ENCODE assay signal across 1 cellular context in genomic region chr17:28547623-28548416, GRCh38.
A peak's percentile ranks its signal among the peaks of the same experiment; 100 is the strongest.
TF ChIP-seq lines count a peak whose summit lies in the region.

No MANE protein-coding gene starts in this region.

TF ChIP-seq in GM12878, 131 proteins besides CTCF, POLR2A, EP300 and RAD21 (continued from another document and continues in another):
- no peak for TF ChIP-seq SUZ12 (IDR thresholded peaks at IDR 0.05; ENCODE audit: unreplicated experiment)
- peak; percentile 32; the same call in 1 of the 2 replicates for TF ChIP-seq MTA2 (IDR thresholded peaks at IDR 0.05; ENCODE audit: low read depth)
- no peak for TF ChIP-seq PML (IDR thresholded peaks at IDR 0.05; ENCODE audit: low read length)
- TF ChIP-seq HDGF (IDR thresholded peaks at IDR 0.05), result peak; percentile 31; the same call in 1 of the 2 replicates
- no peak for TF ChIP-seq FOS (IDR thresholded peaks at IDR 0.05; ENCODE audit: borderline replicate concordance, extremely low read depth, insufficient read length)
- no peak for TF ChIP-seq TAF1 (IDR thresholded peaks at IDR 0.05; ENCODE audit: borderline replicate concordance, low read depth, low read length)
- TF ChIP-seq CHD1 (IDR thresholded peaks at IDR 0.05; ENCODE audit: low read depth, low read length), result no peak
- TF ChIP-seq ZSCAN29 (IDR thresholded peaks at IDR 0.05), result no peak
- no peak for TF ChIP-seq CBX5 (IDR thresholded peaks at IDR 0.05; ENCODE audit: low read depth)
- TF ChIP-seq CREB1 (IDR thresholded peaks at IDR 0.05; ENCODE audit: low read depth), result no peak
- TF ChIP-seq CHD4 (IDR thresholded peaks at IDR 0.05), result no peak
- TF ChIP-seq KAT2A (conservative IDR thresholded peaks at IDR 0.05; ENCODE audit: control insufficient read depth, low read depth, low read length), result no peak
- TF ChIP-seq MLLT1 (IDR thresholded peaks at IDR 0.05), result 0 out of 2 replicates have a peak, but pooled peaks have one; percentile 37
- TF ChIP-seq TCF12 (IDR thresholded peaks at IDR 0.05; ENCODE audit: low read depth, low read length), result 0 out of 2 replicates have a peak, but pooled peaks have one; percentile 7
- no peak for TF ChIP-seq FOXM1 (IDR thresholded peaks at IDR 0.05; ENCODE audit: low read depth, low read length)
- no peak for TF ChIP-seq NFXL1 (IDR thresholded peaks at IDR 0.05; ENCODE audit: borderline replicate concordance)
- peak; percentile 58; the same call in 1 of the 2 replicates for TF ChIP-seq PKNOX1 (IDR thresholded peaks at IDR 0.05)
- TF ChIP-seq SREBF1 (IDR thresholded peaks at IDR 0.05; ENCODE audit: low read length), result no peak
- no peak for TF ChIP-seq ZBED1 (IDR thresholded peaks at IDR 0.05; ENCODE audit: borderline replicate concordance)
- no peak for TF ChIP-seq ZNF384 (IDR thresholded peaks at IDR 0.05; ENCODE audit: borderline replicate concordance, low read depth, low read length)
- TF ChIP-seq, protein P1, sequence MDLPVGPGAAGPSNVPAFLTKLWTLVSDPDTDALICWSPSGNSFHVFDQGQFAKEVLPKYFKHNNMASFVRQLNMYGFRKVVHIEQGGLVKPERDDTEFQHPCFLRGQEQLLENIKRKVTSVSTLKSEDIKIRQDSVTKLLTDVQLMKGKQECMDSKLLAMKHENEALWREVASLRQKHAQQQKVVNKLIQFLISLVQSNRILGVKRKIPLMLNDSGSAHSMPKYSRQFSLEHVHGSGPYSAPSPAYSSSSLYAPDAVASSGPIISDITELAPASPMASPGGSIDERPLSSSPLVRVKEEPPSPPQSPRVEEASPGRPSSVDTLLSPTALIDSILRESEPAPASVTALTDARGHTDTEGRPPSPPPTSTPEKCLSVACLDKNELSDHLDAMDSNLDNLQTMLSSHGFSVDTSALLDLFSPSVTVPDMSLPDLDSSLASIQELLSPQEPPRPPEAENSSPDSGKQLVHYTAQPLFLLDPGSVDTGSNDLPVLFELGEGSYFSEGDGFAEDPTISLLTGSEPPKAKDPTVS (IDR thresholded peaks at IDR 0.05; ENCODE audit: low read depth, low read length), result no peak
- no peak for TF ChIP-seq ATF3 (IDR thresholded peaks at IDR 0.05; ENCODE audit: borderline replicate concordance, extremely low read depth, low read depth, low read length)
- no peak for TF ChIP-seq YBX1 (IDR thresholded peaks at IDR 0.05)
- no peak for TF ChIP-seq NFIC (IDR thresholded peaks at IDR 0.05; ENCODE audit: low read depth, low read length)
- TF ChIP-seq NKRF (conservative IDR thresholded peaks at IDR 0.05), result no peak; the same call in 1 of the 2 replicates
- TF ChIP-seq PAX5 (IDR thresholded peaks at IDR 0.05; ENCODE audit: borderline replicate concordance, low read depth, low read length), result no peak
- TF ChIP-seq EED (IDR thresholded peaks at IDR 0.05; ENCODE audit: low read depth), result peak; percentile 35; the same call in 1 of the 2 replicates
- TF ChIP-seq ZNF687 (IDR thresholded peaks at IDR 0.05), result peak; percentile 67; the same call in 1 of the 2 replicates
- no peak for TF ChIP-seq USF1 (IDR thresholded peaks at IDR 0.05; ENCODE audit: borderline replicate concordance, extremely low read length, insufficient read depth, low read depth, low read length)
- no peak for TF ChIP-seq SIN3A (IDR thresholded peaks at IDR 0.05; ENCODE audit: low read depth, low read length)
- no peak for TF ChIP-seq MYC (IDR thresholded peaks at IDR 0.05; ENCODE audit: insufficient read depth, insufficient read length, insufficient replicate concordance, low read length, severe bottlenecking)
- no peak for TF ChIP-seq CREM (IDR thresholded peaks at IDR 0.05; ENCODE audit: low read depth)
- peak in 1 of 2 experiments; percentile 36; a peak in 2 of 4 replicates for TF ChIP-seq IKZF2 (IDR thresholded peaks at IDR 0.05)
- TF ChIP-seq, protein P2, sequence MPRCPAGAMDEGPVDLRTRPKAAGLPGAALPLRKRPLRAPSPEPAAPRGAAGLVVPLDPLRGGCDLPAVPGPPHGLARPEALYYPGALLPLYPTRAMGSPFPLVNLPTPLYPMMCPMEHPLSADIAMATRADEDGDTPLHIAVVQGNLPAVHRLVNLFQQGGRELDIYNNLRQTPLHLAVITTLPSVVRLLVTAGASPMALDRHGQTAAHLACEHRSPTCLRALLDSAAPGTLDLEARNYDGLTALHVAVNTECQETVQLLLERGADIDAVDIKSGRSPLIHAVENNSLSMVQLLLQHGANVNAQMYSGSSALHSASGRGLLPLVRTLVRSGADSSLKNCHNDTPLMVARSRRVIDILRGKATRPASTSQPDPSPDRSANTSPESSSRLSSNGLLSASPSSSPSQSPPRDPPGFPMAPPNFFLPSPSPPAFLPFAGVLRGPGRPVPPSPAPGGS (IDR thresholded peaks at IDR 0.05; ENCODE audit: borderline replicate concordance, insufficient read depth, low read depth, low read length, poor library complexity, severe bottlenecking), result no peak
- TF ChIP-seq RB1 (IDR thresholded peaks at IDR 0.05; ENCODE audit: borderline replicate concordance), result 0 out of 2 replicates have a peak, but pooled peaks have one; percentile 60
- TF ChIP-seq BRCA1 (IDR thresholded peaks at IDR 0.05; ENCODE audit: low read depth, low read length), result no peak
- no peak for TF ChIP-seq MEF2A (IDR thresholded peaks at IDR 0.05; ENCODE audit: insufficient read depth, low read depth, low read length)
- TF ChIP-seq CEBPB (IDR thresholded peaks at IDR 0.05; ENCODE audit: borderline replicate concordance in 1 of 2, low read depth in 2 of 2, low read length in 2 of 2), result no peak
- TF ChIP-seq ZNF207 (IDR thresholded peaks at IDR 0.05; ENCODE audit: borderline replicate concordance), result no peak
- TF ChIP-seq, protein P3, sequence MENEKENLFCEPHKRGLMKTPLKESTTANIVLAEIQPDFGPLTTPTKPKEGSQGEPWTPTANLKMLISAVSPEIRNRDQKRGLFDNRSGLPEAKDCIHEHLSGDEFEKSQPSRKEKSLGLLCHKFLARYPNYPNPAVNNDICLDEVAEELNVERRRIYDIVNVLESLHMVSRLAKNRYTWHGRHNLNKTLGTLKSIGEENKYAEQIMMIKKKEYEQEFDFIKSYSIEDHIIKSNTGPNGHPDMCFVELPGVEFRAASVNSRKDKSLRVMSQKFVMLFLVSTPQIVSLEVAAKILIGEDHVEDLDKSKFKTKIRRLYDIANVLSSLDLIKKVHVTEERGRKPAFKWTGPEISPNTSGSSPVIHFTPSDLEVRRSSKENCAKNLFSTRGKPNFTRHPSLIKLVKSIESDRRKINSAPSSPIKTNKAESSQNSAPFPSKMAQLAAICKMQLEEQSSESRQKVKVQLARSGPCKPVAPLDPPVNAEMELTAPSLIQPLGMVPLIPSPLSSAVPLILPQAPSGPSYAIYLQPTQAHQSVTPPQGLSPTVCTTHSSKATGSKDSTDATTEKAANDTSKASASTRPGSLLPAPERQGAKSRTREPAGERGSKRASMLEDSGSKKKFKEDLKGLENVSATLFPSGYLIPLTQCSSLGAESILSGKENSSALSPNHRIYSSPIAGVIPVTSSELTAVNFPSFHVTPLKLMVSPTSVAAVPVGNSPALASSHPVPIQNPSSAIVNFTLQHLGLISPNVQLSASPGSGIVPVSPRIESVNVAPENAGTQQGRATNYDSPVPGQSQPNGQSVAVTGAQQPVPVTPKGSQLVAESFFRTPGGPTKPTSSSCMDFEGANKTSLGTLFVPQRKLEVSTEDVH (IDR thresholded peaks at IDR 0.05; ENCODE audit: low read depth, partially characterized antibody), result no peak
- TF ChIP-seq PRDM15 (CRISPR knock-in tag; IDR thresholded peaks at IDR 0.05), result no peak
- TF ChIP-seq ZZZ3 (IDR thresholded peaks at IDR 0.05; ENCODE audit: control insufficient read depth, insufficient read length, low read depth), result no peak
- no peak for TF ChIP-seq KLF5 (IDR thresholded peaks at IDR 0.05; ENCODE audit: partially characterized antibody)
